In the genomic region with DNA sequence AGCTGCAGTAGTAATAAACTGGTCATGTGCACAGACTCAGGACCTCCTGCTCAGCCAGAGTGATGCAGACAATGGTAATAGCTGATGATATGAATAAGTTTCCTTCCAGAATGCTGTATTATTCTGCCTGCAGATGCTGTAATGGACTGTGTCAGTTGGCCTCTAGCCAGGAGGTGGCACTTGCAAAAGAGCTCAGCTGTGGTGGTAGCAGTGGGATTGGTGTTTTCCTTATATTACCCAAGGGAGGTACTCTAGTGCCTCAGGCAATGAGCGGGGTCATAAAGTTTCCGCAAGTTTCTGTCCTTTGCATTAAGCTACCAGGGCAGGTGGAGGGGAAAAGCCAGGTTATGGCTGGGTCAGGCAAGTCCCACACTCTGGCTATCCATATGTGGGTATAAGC, we compare ENCODE assay signal across 1 cellular context.
TF ChIP-seq lines count a peak whose summit lies in the region.

No MANE protein-coding gene starts in this region.

TF ChIP-seq in WTC11, 78 proteins besides CTCF, POLR2A, EP300 and RAD21 (continued from another document):
- TF ChIP-seq ZNF423 (CRISPR knock-in tag; IDR thresholded peaks at IDR 0.05): no peak
